In the genomic region with DNA sequence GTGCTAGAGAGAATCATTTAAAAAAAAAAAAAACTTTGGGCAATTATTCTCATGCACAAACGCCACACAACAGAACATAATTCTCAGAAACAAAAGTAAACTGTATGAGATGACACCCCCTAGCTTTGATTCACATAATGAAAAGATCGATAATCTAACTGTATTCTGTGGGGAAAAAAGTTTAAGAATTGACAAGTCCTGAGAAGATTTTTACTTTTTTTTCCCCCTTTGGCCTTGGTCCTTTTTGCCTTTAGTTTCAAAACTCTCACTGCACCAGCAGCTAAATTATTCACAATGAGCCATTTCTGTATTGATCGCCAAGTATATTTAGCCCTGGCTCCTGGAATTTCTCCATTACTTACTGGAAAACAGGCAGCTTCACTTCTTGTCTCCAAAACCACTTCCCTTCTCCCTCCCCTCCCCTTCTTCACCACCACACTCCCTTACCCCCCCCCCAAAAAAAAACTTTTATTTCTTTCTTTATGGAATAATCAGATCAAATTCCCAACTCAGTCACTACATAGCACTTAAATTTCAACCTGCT, we compare ENCODE assay signal across 8 cellular contexts. TPM values are rescaled to one million over a fixed set of nuclear protein-coding genes. Genes with fewer than 3 reads are reported as not detected.
DNase-seq lines count a peak whose midpoint lies in the region; ATAC-seq and TF ChIP-seq lines count a peak whose summit lies in the region.

No MANE protein-coding gene starts in this region.

- H3K36me3 ChIP-seq in A673 (ENCODE audit: insufficient read depth, low read length, poor library complexity, severe bottlenecking) (peaks cover 12% of the 10 kb centered on the region), HUES48 (ENCODE audit: control insufficient read depth, insufficient read depth, low read length) (no peaks in the 10 kb centered on the region), mammary epithelial cell (ENCODE audit: insufficient read depth, low read length) (no peaks in the 10 kb centered on the region), mucosa of stomach (ENCODE audit: control insufficient read depth, insufficient read depth, low read length) (no peaks in the 10 kb centered on the region)

- DNase-seq in A673 (ENCODE audit: low spot score) = peak; percentile 33
- no peak for DNase-seq in mammary epithelial cell
- DNase-seq in activated effector memory CD4-positive, alpha-beta T cell treated with anti-CD3 and anti-CD28 coated beads, Interleukin-2, amount 50 U/mL, for 16 hours = no peak
- no peak for DNase-seq in NCI-H82 treated with DMSO at 0.1 percent for 48 hours (lab: John Stamatoyannopoulos, UW; ENCODE audit: unreplicated experiment)
- DNase-seq in hippocampal formation (lab: John Stamatoyannopoulos, UW) = no peak

- no peaks in the 10 kb centered on the region for H3K9me3 ChIP-seq in A673 (ENCODE audit: low read depth, low read length, poor library complexity, severe bottlenecking)
- H3K9me3 ChIP-seq in HUES48 (ENCODE audit: control insufficient read depth, insufficient read depth, low read length) = no peaks in the 10 kb centered on the region
- no peaks in the 10 kb centered on the region for H3K9me3 ChIP-seq in mammary epithelial cell (replicated peaks; ENCODE audit: insufficient read depth, low read length)
- H3K9me3 ChIP-seq in mucosa of stomach (ENCODE audit: control insufficient read depth, low read length) = no peaks in the 10 kb centered on the region

- no peak for ATAC-seq in HG02852 (IDR thresholded peaks at IDR 0.05; ENCODE audit: unreplicated experiment)

- dilution Hi-C loops in mammary epithelial cell (cut with HindIII; ENCODE audit: low sequenced_read_pairs) = no loop called here

- H3K4me3 ChIP-seq in A673 (ENCODE audit: low read depth, low read length, poor library complexity, severe bottlenecking) = peak overlapping the region; percentile 75
- H3K4me3 ChIP-seq in HUES48 (ENCODE audit: low read depth, low read length) = peak overlapping the region; percentile 74
- H3K4me3 ChIP-seq in mammary epithelial cell (replicated peaks in 1 of 3; ENCODE audit: insufficient read depth in 1 of 3, low read depth in 2 of 3, low read length in 3 of 3) = peak overlapping the region; percentile 83 to 91 (median 83)
- H3K4me3 ChIP-seq in mucosa of stomach (ENCODE audit: low read length) = peak overlapping the region; percentile 61

- peaks cover 30% of the 10 kb centered on the region for H3K4me1 ChIP-seq in A673 (ENCODE audit: insufficient read depth, low read length, poor library complexity, severe bottlenecking)
- peaks cover 26% of the 10 kb centered on the region for H3K4me1 ChIP-seq in HUES48 (ENCODE audit: control insufficient read depth, insufficient read depth, low read length)
- H3K4me1 ChIP-seq in mammary epithelial cell (ENCODE audit: insufficient read depth, low read length) = peaks cover 15% of the 10 kb centered on the region
- peaks cover 4% of the 10 kb centered on the region for H3K4me1 ChIP-seq in mucosa of stomach (ENCODE audit: control insufficient read depth, insufficient read depth, low read length)

- POLR2A ChIA-PET in A673 (lab: Charles Lee; ENCODE audit: low non-redundant PET) = no interaction called here

- peak overlapping the region; percentile 30 for H2AFZ ChIP-seq in mammary epithelial cell (ENCODE audit: low read depth, low read length)

- H4K20me1 ChIP-seq in mammary epithelial cell (ENCODE audit: insufficient read depth, low read length) = no peaks in the 10 kb centered on the region

- BruUV-seq in A673 (replicated peaks; lab: Mats Ljungman, UMichigan) (no TSS peak), mammary epithelial cell (replicated peaks; lab: Mats Ljungman, UMichigan) (no TSS peak)

- in situ Hi-C loops in mammary epithelial cell (cut with MboI; ENCODE audit: low sequenced_read_pairs in 2 of 2) = no loop called here

- CTCF ChIA-PET in A673 (lab: Charles Lee) (no interaction called here), mammary epithelial cell (lab: Charles Lee; ENCODE audit: low non-redundant PET) (interaction anchor here (0.6 to 1.3 kb wide), 3 partner anchors 46 to 463 kb away, joined by 3 to 5 read pairs (median 4); no protein-coding TSS in a partner anchor)

- peaks cover 12% of the 10 kb centered on the region for H3K79me2 ChIP-seq in mammary epithelial cell (ENCODE audit: insufficient read depth, low read length)

- H3K27ac ChIP-seq in A673 (ENCODE audit: low read depth, low read length, poor library complexity, severe bottlenecking) = peak overlapping the region; percentile 80
- peak overlapping the region; percentile 79 for H3K27ac ChIP-seq in HUES48 (ENCODE audit: low read depth, low read length)
- H3K27ac ChIP-seq in mammary epithelial cell (ENCODE audit: insufficient read depth, low read depth, low read length) = peak overlapping the region; percentile 69

- H3K9ac ChIP-seq in HUES48 (ENCODE audit: low read depth, low read length) (no peak overlapping the region), mammary epithelial cell (ENCODE audit: insufficient read depth, low read length) (peak overlapping the region; percentile 81), mucosa of stomach (ENCODE audit: low read length) (peak overlapping the region; percentile 71)

- H3K4me2 ChIP-seq in mammary epithelial cell (ENCODE audit: insufficient read depth, low read depth, low read length) = peak overlapping the region; percentile 95

- H3K27me3 ChIP-seq in A673 (replicated peaks; ENCODE audit: insufficient read depth, low read depth, low read length, poor library complexity) (no peaks in the 10 kb centered on the region), HUES48 (ENCODE audit: control insufficient read depth, insufficient read depth, low read length) (peaks cover 7% of the 10 kb centered on the region; the same call in 1 of the 2 replicates), mammary epithelial cell (ENCODE audit: insufficient read depth, low read length) (no peaks in the 10 kb centered on the region), mucosa of stomach (ENCODE audit: control insufficient read depth, insufficient read depth, low read length) (no peaks in the 10 kb centered on the region)

- intact Hi-C loops in A673 (cut with micrococcal nuclease; ENCODE audit: unreplicated experiment) = no loop called here
- intact Hi-C loops in mammary epithelial cell (cut with micrococcal nuclease) = no loop called here

- TF ChIP-seq CTCF in A673 (conservative IDR thresholded peaks at IDR 0.05; ENCODE audit: low read depth, low read length) (peak; percentile 34; the same call in 1 of the 2 replicates), mammary epithelial cell (conservative IDR thresholded peaks at IDR 0.05 in 1 of 2, IDR thresholded peaks at IDR 0.05 in 1 of 2; ENCODE audit: extremely low read depth in 1 of 2, insufficient read depth in 1 of 2, low read depth in 1 of 2, low read length in 2 of 2) (no peak)

- WGBS in mammary epithelial cell (ENCODE audit: low coverage, missing lambda C conversion rate) = 2% methylated on average over 3 of the region's 3 CpGs

RNA-seq across cellular contexts. Expression of gene IKZF2, which starts 2.0 kb away (rescaled TPM):
- total RNA-seq in A673 (2021) = 68.6 and 69.5 TPM in 2 replicates
- total RNA-seq in mammary epithelial cell = 10 to 100 TPM; 17.3 to 27.9 TPM
- 6.4 TPM for polyA plus RNA-seq in mammary epithelial cell
- 2.6 TPM for polyA minus RNA-seq in mammary epithelial cell
